In genomic region chr17:19304209-19304608, GRCh38 we compare ENCODE assay signal across 9 cellular contexts. TPM values are rescaled to one million over a fixed set of nuclear protein-coding genes. Genes with fewer than 3 reads are reported as not detected.
A peak's percentile ranks its signal among the peaks of the same experiment; 100 is the strongest.
DNase-seq lines count a peak whose midpoint lies in the region; ATAC-seq, FAIRE-seq and TF ChIP-seq lines count a peak whose summit lies in the region.
"Had no signal": no experiment of that assay in that cellular context is flagged by ENCODE, and none has a peak within 500 bp of the region (broad histone marks: within the 10 kb centered on the region; RNA-seq: fewer than 3 reads in every experiment).

No MANE protein-coding gene starts in this region.

- no peak overlapping the region for H3K56ac ChIP-seq in H9 (ENCODE audit: insufficient read length, low read depth, low read length)

- H3K23me2 ChIP-seq in H9 (ENCODE audit: insufficient read length, low read depth, low read length, poor library complexity, severe bottlenecking): no peaks in the 10 kb centered on the region

- no peaks in the 10 kb centered on the region for H3K27me3 ChIP-seq in gastroesophageal sphincter
- no peaks in the 10 kb centered on the region for H3K27me3 ChIP-seq in H9 (ENCODE audit: insufficient read depth, low read length)

- H4K5ac ChIP-seq in H9 (ENCODE audit: insufficient read length, low read depth, low read length): no peak overlapping the region

- FAIRE-seq in GM19239 (lab: Jason Lieb, UNC): peak; percentile 71

- H3K36me3 Mint-ChIP-seq in H9 (ENCODE audit: insufficient read depth in 1 of 3, low read depth in 3 of 3): peaks cover 0 to 13% (median 3%) of the 10 kb centered on the region in 3 experiments; a peak in 3 of 7 replicates
- H3K36me3 Mint-ChIP-seq in activated CD4-positive, alpha-beta T cell treated with anti-CD3 and anti-CD28 coated beads, Interleukin-2, amount 10 ng/mL, durations not matched to agents 24 days and 14 days (ENCODE audit: low read depth): no peaks in the 10 kb centered on the region

- no peak overlapping the region for H3K9ac ChIP-seq in H9 (ENCODE audit: extremely low read depth, insufficient read length, low read length)

- H2AK5ac ChIP-seq in H9 (ENCODE audit: insufficient read length, low read length): no peak overlapping the region

- H2BK20ac ChIP-seq in H9 (ENCODE audit: low read depth, low read length, poor library complexity, severe bottlenecking): no peak overlapping the region

- H3K4me1 ChIP-seq in gastroesophageal sphincter (peaks cover 0 to 74% (median 5%) of the 10 kb centered on the region in 3 donors), H9 (ENCODE audit: insufficient read depth, low read length) (no peaks in the 10 kb centered on the region)

- peaks cover 0 to 16% of the 10 kb centered on the region in 2 donors for H3K36me3 ChIP-seq in gastroesophageal sphincter

- no peak overlapping the region for H3K4me3 ChIP-seq in gastroesophageal sphincter

- no peak overlapping the region for H2BK12ac ChIP-seq in H9 (ENCODE audit: insufficient read length, low read depth, low read length)

- DNase-seq in GM19239 (ENCODE audit: insufficient read length, low spot score) (no peak), pulmonary artery endothelial cell (ENCODE audit: low read depth, low spot score) (peak; percentile 51), H9 (no peak)
- no peak for DNase-seq in stimulated activated naive CD8-positive, alpha-beta T cell treated with anti-CD3 and anti-CD28 coated beads, Interleukin-15, Interleukin-2, amounts not matched to agents 100 U/mL and 50 U/mL, for 24 hours
- DNase-seq in activated CD4-positive, alpha-beta T cell treated with anti-CD3 and anti-CD28 coated beads, Interleukin-2, amount 10 ng/mL, durations not matched to agents 24 days and 14 days: no peak
- DNase-seq: islet precursor cell had no signal

- H3K9me3 ChIP-seq in gastroesophageal sphincter (no peaks in the 10 kb centered on the region), H9 (ENCODE audit: control insufficient read depth, low read depth, low read length) (no peaks in the 10 kb centered on the region)

- no peak overlapping the region for H3K4me3 Mint-ChIP-seq in H9
- H3K4me3 Mint-ChIP-seq in activated CD4-positive, alpha-beta T cell treated with anti-CD3 and anti-CD28 coated beads, Interleukin-2, amount 10 ng/mL, durations not matched to agents 24 days and 14 days: no peak overlapping the region

- no peak overlapping the region for H3K14ac ChIP-seq in H9 (ENCODE audit: insufficient read depth, low read length)

- no peak overlapping the region for H2AFZ ChIP-seq in H9 (ENCODE audit: low read length)

- H3K27ac ChIP-seq in gastroesophageal sphincter (peak overlapping the region in 2 of 4 donors; percentile 29 to 48), H9 (ENCODE audit: insufficient read length, low read depth, low read length) (no peak overlapping the region)

- 71% methylated on average over 1 of the region's 7 CpGs; no CpG with 5 or more reads in 1 of the 2 donors for WGBS in gastroesophageal sphincter (ENCODE audit: low coverage in 1 of 2), 2 donors
- WGBS in H9 (ENCODE audit: extremely low coverage, insufficient read length, low lambda C conversion rate): no CpG with 5 or more reads among the region's 7 CpGs

- intact Hi-C loops in activated CD4-positive, alpha-beta T cell treated with anti-CD3 and anti-CD28 coated beads, Interleukin-2, amount 10 ng/mL, durations not matched to agents 24 days and 14 days (cut with micrococcal nuclease): no loop called here

- no peak overlapping the region for H3K18ac ChIP-seq in H9 (ENCODE audit: insufficient read length, low read depth, low read length)

- H3K79me1 ChIP-seq in H9 (ENCODE audit: insufficient read depth, low read depth, low read length, poor library complexity, severe bottlenecking): no peaks in the 10 kb centered on the region

- peaks cover 9 to 10% of the 10 kb centered on the region in 2 experiments for H3K4me1 Mint-ChIP-seq in H9
- peaks cover 27% of the 10 kb centered on the region for H3K4me1 Mint-ChIP-seq in activated CD4-positive, alpha-beta T cell treated with anti-CD3 and anti-CD28 coated beads, Interleukin-2, amount 10 ng/mL, durations not matched to agents 24 days and 14 days

- no peak overlapping the region for H3K4me2 ChIP-seq in H9 (ENCODE audit: insufficient read depth, insufficient read length, low read length)

- H3K79me2 ChIP-seq in H9 (ENCODE audit: insufficient read depth, low read length): no peaks in the 10 kb centered on the region; the same call in 1 of the 2 replicates

- ATAC-seq in SK-N-SH treated with all-trans-retinoic acid at 6 μM for 48 hours: peak; percentile 39; the same call in 2 of the 3 replicates
- ATAC-seq in gastroesophageal sphincter: peak; percentile 71
- no peak for ATAC-seq in stimulated activated naive CD8-positive, alpha-beta T cell treated with anti-CD3 and anti-CD28 coated beads, Interleukin-15, Interleukin-2, amounts not matched to agents 100 U/mL and 50 U/mL, for 24 hours
- no peak for ATAC-seq in GM18868 (IDR thresholded peaks at IDR 0.05; ENCODE audit: unreplicated experiment)

- no peak overlapping the region for H3K4ac ChIP-seq in H9 (ENCODE audit: low read depth, low read length)

- H2BK120ac ChIP-seq in H9 (ENCODE audit: low read depth, low read length, poor library complexity, severe bottlenecking): no peak overlapping the region

- no peak for TF ChIP-seq EP300 in gastroesophageal sphincter (IDR thresholded peaks at IDR 0.05)

- H4K8ac ChIP-seq in H9 (replicated peaks; ENCODE audit: insufficient read length, low read depth, low read length): no peak overlapping the region

- H4K20me1 ChIP-seq in H9 (ENCODE audit: control insufficient read depth, insufficient read depth, insufficient read length): no peaks in the 10 kb centered on the region

- H2BK5ac ChIP-seq in H9 (ENCODE audit: insufficient read length, low read length): no peak overlapping the region

- TF ChIP-seq CTCF in gastroesophageal sphincter (IDR thresholded peaks at IDR 0.05) (no peak), H9 (conservative IDR thresholded peaks at IDR 0.05) (no peak)

- H3K9me3 Mint-ChIP-seq in H9: no peaks in the 10 kb centered on the region
- H3K9me3 Mint-ChIP-seq in activated CD4-positive, alpha-beta T cell treated with anti-CD3 and anti-CD28 coated beads, Interleukin-2, amount 10 ng/mL, durations not matched to agents 24 days and 14 days: no peaks in the 10 kb centered on the region

- no peak for TF ChIP-seq POLR2A in gastroesophageal sphincter (IDR thresholded peaks at IDR 0.05)

- H3K27me3 Mint-ChIP-seq in H9 (ENCODE audit: low read depth): no peaks in the 10 kb centered on the region
- H3K27me3 Mint-ChIP-seq in activated CD4-positive, alpha-beta T cell treated with anti-CD3 and anti-CD28 coated beads, Interleukin-2, amount 10 ng/mL, durations not matched to agents 24 days and 14 days: peaks cover 21% of the 10 kb centered on the region

- no peak overlapping the region for H2BK15ac ChIP-seq in H9 (ENCODE audit: low read depth, low read length)

- H3K27ac Mint-ChIP-seq in H9: peak overlapping the region in 1 of 3 experiments; percentile 64; a peak in 2 of 7 replicates
- H3K27ac Mint-ChIP-seq in activated CD4-positive, alpha-beta T cell treated with anti-CD3 and anti-CD28 coated beads, Interleukin-2, amount 10 ng/mL, durations not matched to agents 24 days and 14 days: no peak overlapping the region

- no peak overlapping the region for H3K23ac ChIP-seq in H9 (ENCODE audit: insufficient read length, low read depth, low read length)

- no peak overlapping the region for H3T11ph ChIP-seq in H9 (ENCODE audit: low read length)

- no peak overlapping the region for H4K91ac ChIP-seq in H9 (ENCODE audit: insufficient read length, low read depth, low read length)

TF ChIP-seq in SK-N-SH treated with all-trans-retinoic acid at 6 μM for 48 hours, 23 proteins besides CTCF, POLR2A, EP300 and RAD21:
- no peak for TF ChIP-seq RARB (CRISPR knock-in tag; IDR thresholded peaks at IDR 0.05)
- TF ChIP-seq ZFP3 (CRISPR knock-in tag; IDR thresholded peaks at IDR 0.05): no peak
- no peak for TF ChIP-seq OSR1 (CRISPR knock-in tag; IDR thresholded peaks at IDR 0.05)
- no peak for TF ChIP-seq BACH2 (CRISPR knock-in tag; IDR thresholded peaks at IDR 0.05; ENCODE audit: borderline replicate concordance)
- TF ChIP-seq ZFP30 (CRISPR knock-in tag; IDR thresholded peaks at IDR 0.05): no peak
- TF ChIP-seq SNAI2 (CRISPR knock-in tag; IDR thresholded peaks at IDR 0.05): no peak
- no peak for TF ChIP-seq CSDC2 (CRISPR knock-in tag; IDR thresholded peaks at IDR 0.05)
- TF ChIP-seq ESRRG (CRISPR knock-in tag; IDR thresholded peaks at IDR 0.05): no peak
- TF ChIP-seq TOX (CRISPR knock-in tag; IDR thresholded peaks at IDR 0.05; ENCODE audit: borderline replicate concordance): no peak
- no peak for TF ChIP-seq ARNTL (CRISPR knock-in tag; IDR thresholded peaks at IDR 0.05; ENCODE audit: borderline replicate concordance, low read depth)
- TF ChIP-seq ZNF8 (CRISPR knock-in tag; IDR thresholded peaks at IDR 0.05): no peak
TF ChIP-seq in SK-N-SH treated with all-trans-retinoic acid at 6 μM for 48 hours: peak in this region for 0.

RNA-seq across cellular contexts. Expression of gene B9D1, which starts 58.3 kb away (rescaled TPM):
- total RNA-seq in gastroesophageal sphincter: 10 to 100 TPM; 10.5 to 30.2 (median 16.2) TPM
- 16.1 and 39.7 TPM in 2 replicates for total RNA-seq in pulmonary artery endothelial cell
- 27.4 and 30.4 TPM in 2 replicates for total RNA-seq in H9 (2021)
- total RNA-seq in activated CD4-positive, alpha-beta T cell treated with anti-CD3 and anti-CD28 coated beads, Interleukin-2, amount 10 ng/mL, durations not matched to agents 24 days and 14 days: 6.1 and 6.3 TPM in 2 replicates

Comparison
In these comparisons a context has a peak if more than half of its experiments do, and no peak if none do; other contexts are left out.
1. ATAC-seq: peak in SK-N-SH treated with all-trans-retinoic acid at 6 μM for 48 hours (single experiment) and gastroesophageal sphincter (single experiment); none in stimulated activated naive CD8-positive, alpha-beta T cell treated with anti-CD3 and anti-CD28 coated beads, Interleukin-15, Interleukin-2, amounts not matched to agents 100 U/mL and 50 U/mL, for 24 hours (single experiment) and GM18868 (single experiment).